ENCODE assay signal across 19 cellular contexts in genomic region chr10:131514454-131514853, GRCh38.
DNase-seq lines count a peak whose midpoint lies in the region; ATAC-seq and TF ChIP-seq lines count a peak whose summit lies in the region.
"Had no signal": no experiment of that assay in that cellular context is flagged by ENCODE, and none has a peak within 500 bp of the region (broad histone marks: within the 10 kb centered on the region; RNA-seq: fewer than 3 reads in every experiment).

No MANE protein-coding gene starts in this region.

- intact Hi-C loops in transverse colon (cut with DNase I; ENCODE audit: low total_unique reads), result no loop called here

- H3K27ac ChIP-seq in RWPE2 (ENCODE audit: poor library complexity, severe bottlenecking) (no peak overlapping the region), caudate nucleus (ENCODE audit: low read depth, low read length) (no peak overlapping the region), transverse colon (no peak overlapping the region)
- H3K27ac ChIP-seq: cardiac muscle cell, PC-9, right atrium auricular region, VCaP had no signal

- H3K27me3 ChIP-seq in H7 (ENCODE audit: control insufficient read depth, insufficient read depth, low read length) (no peaks in the 10 kb centered on the region), RWPE2 (ENCODE audit: insufficient read depth, poor library complexity, severe bottlenecking) (no peaks in the 10 kb centered on the region), transverse colon (no peaks in the 10 kb centered on the region)
- H3K27me3 ChIP-seq: cardiac muscle cell, right atrium auricular region had no signal

- no peaks in the 10 kb centered on the region for H3K36me3 ChIP-seq in H7 (replicated peaks; ENCODE audit: control insufficient read depth, insufficient read depth, low read length)
- no peaks in the 10 kb centered on the region for H3K36me3 ChIP-seq in RWPE2 (ENCODE audit: low read depth)
- no peaks in the 10 kb centered on the region for H3K36me3 ChIP-seq in transverse colon
- H3K36me3 ChIP-seq: cardiac muscle cell, right atrium auricular region had no signal

- H3K9me3 ChIP-seq in RWPE2 (ENCODE audit: severe bottlenecking) (peaks cover 2% of the 10 kb centered on the region), transverse colon (no peaks in the 10 kb centered on the region)

- WGBS in transverse colon (ENCODE audit: low coverage in 1 of 2), 2 donors, result 51% methylated on average over 12 of the region's 12 CpGs; no CpG with 5 or more reads in 1 of the 2 donors

- DNase-seq in ACHN, result peak; percentile 18
- peak; percentile 69 for DNase-seq in H7
- no peak for DNase-seq in RWPE2 (ENCODE audit: low spot score)
- DNase-seq in islet precursor cell, result peak; percentile 85
- DNase-seq in caudate nucleus (lab: John Stamatoyannopoulos, UW), result no peak
- DNase-seq in transverse colon, result no peak
- no peak for DNase-seq in NCI-H146 treated with DMSO at 0.1 percent for 48 hours (lab: John Stamatoyannopoulos, UW; ENCODE audit: unreplicated experiment)
- DNase-seq in NCI-H1694 (lab: John Stamatoyannopoulos, UW), result no peak
- DNase-seq: effector CD4-positive, alpha-beta T cell; IMR-90; NCI-H1417; NCI-H446; PC-9; stimulated activated naive CD4-positive, alpha-beta T cell had no signal

- no peak for TF ChIP-seq POLR2A in transverse colon (IDR thresholded peaks at IDR 0.05)

- in situ Hi-C loops in ACHN (cut with HindIII; ENCODE audit: low pct_ligation_motif_present, low pct_unique_long_range_greater_than_20kb, low sequenced_read_pairs), result no loop called here
- in situ Hi-C loops in transverse colon (cut with MboI; ENCODE audit: low pct_ligation_motif_present in 1 of 4, low pct_unique_long_range_greater_than_20kb in 1 of 4, low sequenced_read_pairs in 3 of 4), result no loop called here

- H3K4me3 ChIP-seq in H7 (ENCODE audit: insufficient read depth, low read depth, low read length), result no peak overlapping the region
- H3K4me3 ChIP-seq in RWPE2 (ENCODE audit: severe bottlenecking), result no peak overlapping the region
- no peak overlapping the region for H3K4me3 ChIP-seq in transverse colon
- H3K4me3 ChIP-seq: cardiac muscle cell, lung, PC-9, right atrium auricular region had no signal

- TF ChIP-seq EP300 in transverse colon (IDR thresholded peaks at IDR 0.05; ENCODE audit: low read depth), result no peak

- no peak for TF ChIP-seq CTCF in RWPE2 (IDR thresholded peaks at IDR 0.05; ENCODE audit: poor library complexity, severe bottlenecking)
- TF ChIP-seq CTCF in transverse colon (IDR thresholded peaks at IDR 0.05), result no peak

- no peaks in the 10 kb centered on the region for H3K4me1 ChIP-seq in RWPE2 (ENCODE audit: insufficient read depth, poor library complexity, severe bottlenecking)
- H3K4me1 ChIP-seq in transverse colon, result no peaks in the 10 kb centered on the region
- H3K4me1 ChIP-seq: right atrium auricular region had no signal

- ATAC-seq in RWPE2 (ENCODE audit: low read depth), result peak; percentile 91
- ATAC-seq: natural killer cell treated with Interleukin-12 subunit alpha and Interleukin-12 subunit beta and Interleukin-15 and Interleukin-18, amount 100 ng/mL, for 72 hours had no signal

Comparison
In these comparisons a context has a peak if more than half of its experiments do, and no peak if none do; other contexts are left out.
1. DNase-seq: peak in ACHN (single experiment), H7 (single experiment) and islet precursor cell (single experiment); none in RWPE2 (single experiment), caudate nucleus (0 of 61), transverse colon (single experiment), NCI-H146 treated with DMSO at 0.1 percent for 48 hours (single experiment) and NCI-H1694 (single experiment).